In genomic region chr10:4512557-4513286, GRCh38 we compare ENCODE assay signal across 8 cellular contexts.
A peak's percentile ranks its signal among the peaks of the same experiment; 100 is the strongest.
DNase-seq lines count a peak whose midpoint lies in the region; ATAC-seq, FAIRE-seq and TF ChIP-seq lines count a peak whose summit lies in the region.

No MANE protein-coding gene starts in this region.

- H3K36me3 ChIP-seq in BJ (ENCODE audit: control insufficient read depth, insufficient read depth, low read length), result no peaks in the 10 kb centered on the region
- H3K36me3 ChIP-seq in K562 (ENCODE audit: control insufficient read depth, insufficient read depth, low read length), result no peaks in the 10 kb centered on the region

- TF ChIP-seq POLR2A in K562 (conservative IDR thresholded peaks at IDR 0.05), result no peak

- no peak overlapping the region for H3K4me3 ChIP-seq in BJ (ENCODE audit: low read depth, low read length)
- no peak overlapping the region for H3K4me3 ChIP-seq in K562

- no peak for DNase-seq in BJ (ENCODE audit: low read depth)
- peak; percentile 19 for DNase-seq in HuH-7.5 (ENCODE audit: low spot score)
- DNase-seq in K562 (ENCODE audit: extremely low read depth in 1 of 4, low spot score in 3 of 4), result peak in 2 of 4 experiments; percentile 9 to 19
- DNase-seq in kidney tubule cell (ENCODE audit: low spot score), result peak; percentile 81
- no peak for DNase-seq in substantia nigra (lab: John Stamatoyannopoulos, UW)
- DNase-seq in NCI-H345 (lab: John Stamatoyannopoulos, UW), result no peak

- H3K27me3 ChIP-seq in BJ (ENCODE audit: control insufficient read depth, insufficient read depth, low read length), result no peaks in the 10 kb centered on the region
- peaks cover 0 to 30% of the 10 kb centered on the region in 2 experiments; a peak in 3 of 5 replicates for H3K27me3 ChIP-seq in K562 (ENCODE audit: control insufficient read depth in 2 of 2, insufficient read depth in 2 of 2, low read length in 2 of 2)

- no TSS peak for BruUV-seq in K562 (replicated peaks; lab: Mats Ljungman, UMichigan)

- 0% methylated on average over 6 of the region's 6 CpGs for WGBS in K562 (ENCODE audit: insufficient coverage, low coverage, missing lambda C conversion rate)

- POLR2A ChIA-PET in BJ (lab: Charles Lee) (no interaction called here), K562 (lab: Yijun Ruan, JAX) (no interaction called here)

- H3K4me1 ChIP-seq in K562 (replicated peaks in 1 of 2; ENCODE audit: control insufficient read depth in 2 of 2, insufficient read depth in 2 of 2, low read length in 2 of 2), result no peaks in the 10 kb centered on the region

- no peak overlapping the region for H3K9ac ChIP-seq in K562 (ENCODE audit: insufficient read depth in 1 of 2, low read depth in 2 of 2, low read length in 2 of 2)

- FAIRE-seq in K562 (lab: Jason Lieb, UNC), result peak; percentile 29

- no peak overlapping the region for H2AFZ ChIP-seq in K562 (ENCODE audit: low read depth, low read length)

- peak; percentile 64; the same call in 2 of the 3 replicates for ATAC-seq in K562
- ATAC-seq in HG02981 (IDR thresholded peaks at IDR 0.05; ENCODE audit: unreplicated experiment), result no peak
- ATAC-seq in HG02610 (IDR thresholded peaks at IDR 0.05; ENCODE audit: unreplicated experiment), result no peak

- CTCF ChIA-PET in BJ (lab: Yijun Ruan, JAX) (interaction anchor here (0.6 to 2.6 kb wide), 7 partner anchors 9 to 252 kb away, joined by 3 to 14 read pairs (median 3); no protein-coding TSS in a partner anchor), K562 (lab: Yijun Ruan, JAX; ENCODE audit: low intra/inter-chr PET ratio) (no interaction called here)

- no peaks in the 10 kb centered on the region for H3K9me1 ChIP-seq in K562 (ENCODE audit: control insufficient read depth, insufficient read depth, low read length)

- peak in 1 of 2 experiments; percentile 54; a peak in 2 of 4 replicates for TF ChIP-seq RAD21 in K562 (CRISPR knock-in tag; conservative IDR thresholded peaks at IDR 0.05 in 1 of 2, IDR thresholded peaks at IDR 0.05 in 1 of 2)

- no peak for TF ChIP-seq EP300 in K562 (IDR thresholded peaks at IDR 0.05; ENCODE audit: low read length)

- in situ Hi-C loops in K562 (cut with MboI), result no loop called here

- no peaks in the 10 kb centered on the region for H3K9me3 ChIP-seq in K562 (replicated peaks; ENCODE audit: control insufficient read depth, insufficient read depth, low read depth, low read length)

- intact Hi-C loops in K562 (cut with micrococcal nuclease), result no loop called here

- peak; percentile 65 for TF ChIP-seq CTCF in BJ (IDR thresholded peaks at IDR 0.05; ENCODE audit: insufficient read depth, low read depth, low read length)
- TF ChIP-seq CTCF in K562 (IDR thresholded peaks at IDR 0.05 in 2 of 3, conservative IDR thresholded peaks at IDR 0.05 in 1 of 3; ENCODE audit: insufficient read depth in 2 of 3, low read depth in 1 of 3, low read length in 3 of 3), result peak; percentile 45 to 54 (median 47); a peak in 5 of 6 replicates

- no peaks in the 10 kb centered on the region for H4K20me1 ChIP-seq in K562 (replicated peaks; ENCODE audit: control insufficient read depth, insufficient read depth, low read length)

- H3K79me2 ChIP-seq in K562 (ENCODE audit: control insufficient read depth, insufficient read depth, low read length), result no peaks in the 10 kb centered on the region

- H3K27ac ChIP-seq in K562 (ENCODE audit: extremely low read depth, low read depth, low read length) (no peak overlapping the region), substantia nigra (ENCODE audit: low read depth, low read length, poor library complexity, severe bottlenecking) (no peak overlapping the region)

- H3K4me2 ChIP-seq in K562 (ENCODE audit: insufficient read depth, low read length), result no peak overlapping the region

TF ChIP-seq in K562, 482 proteins besides CTCF, POLR2A, EP300 and RAD21:
- no peak for TF ChIP-seq MYBL2 (IDR thresholded peaks at IDR 0.05; ENCODE audit: low read depth)
- TF ChIP-seq MYBL2 (CRISPR knock-in tag; IDR thresholded peaks at IDR 0.05; ENCODE audit: borderline replicate concordance), result no peak
- no peak for TF ChIP-seq ZNF41 (CRISPR knock-in tag; conservative IDR thresholded peaks at IDR 0.05)
- no peak for TF ChIP-seq FOXJ2 (tag; IDR thresholded peaks at IDR 0.05)
- no peak for TF ChIP-seq IRF9 (tag; IDR thresholded peaks at IDR 0.05)
- TF ChIP-seq GATA2 (CRISPR knock-in tag; IDR thresholded peaks at IDR 0.05), result no peak
- no peak for TF ChIP-seq ZBTB5 (IDR thresholded peaks at IDR 0.05)
- TF ChIP-seq ATF1 (CRISPR knock-in tag; IDR thresholded peaks at IDR 0.05), result no peak
- TF ChIP-seq ATF1 (tag; IDR thresholded peaks at IDR 0.05), result no peak

Comparison
In these comparisons a context has a peak if more than half of its experiments do, and no peak if none do; other contexts are left out.
1. DNase-seq: peak in HuH-7.5 (single experiment) and kidney tubule cell (single experiment); none in BJ (single experiment), substantia nigra (0 of 49) and NCI-H345 (single experiment).